Comparison of ENCODE assay signal across 38 cellular contexts in the genomic region with DNA sequence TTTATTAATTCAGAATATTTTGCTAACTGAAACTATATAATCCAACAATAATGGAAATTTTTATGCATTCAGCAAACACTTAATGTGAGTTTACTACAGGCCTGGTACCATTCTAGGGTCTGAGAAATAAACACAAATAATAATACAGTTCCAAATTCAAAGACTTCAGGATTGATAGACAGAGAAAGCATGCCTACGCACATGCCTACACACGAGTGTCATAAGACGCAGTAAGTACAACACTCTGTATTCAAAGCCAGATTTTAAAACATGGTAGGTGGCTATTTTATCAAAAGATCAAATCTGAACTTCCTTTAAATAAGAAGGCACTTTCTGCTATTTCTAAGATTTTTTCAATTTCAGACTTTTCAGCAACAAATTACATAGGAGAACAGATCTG.
"Had no signal": no experiment of that assay in that cellular context is flagged by ENCODE, and none has a peak within 500 bp of the region (broad histone marks: within the 10 kb centered on the region; RNA-seq: fewer than 3 reads in every experiment).

No MANE protein-coding gene starts in this region.

- H3K4me1 Mint-ChIP-seq: activated naive CD4-positive, alpha-beta T cell treated with anti-CD3 and anti-CD28 coated beads, Interleukin-2, amount 10 ng/mL, durations not matched to agents 7 days and 5 days; activated naive CD4-positive, alpha-beta T cell treated with anti-CD3 and anti-CD28 coated beads, Interleukin-2, amount 50 U/mL, for 24 hours; activated naive CD8-positive, alpha-beta T cell treated with anti-CD3 and anti-CD28 coated beads for 36 hours; activated naive CD8-positive, alpha-beta T cell treated with anti-CD3 and anti-CD28 coated beads, Interleukin-2, amount 10 ng/mL, durations not matched to agents 7 days and 5 days; activated naive CD8-positive, alpha-beta T cell treated with anti-CD3 and anti-CD28 coated beads, Interleukin-2, amount 50 U/mL, for 24 hours; activated T-helper 17 cell treated with anti-CD3 and anti-CD28 coated beads, Interleukin-2, amount 50 U/mL, for 72 hours; central memory CD8-positive, alpha-beta T cell had no signal

- DNase-seq: activated effector memory CD4-positive, alpha-beta T cell treated with anti-CD3 and anti-CD28 coated beads, Interleukin-2, amount 50 U/mL, for 16 hours; activated effector memory CD4-positive, alpha-beta T cell treated with Interleukin-2 at 50 U/mL for 16 hours; activated gamma-delta T cell; activated gamma-delta T cell treated with Interleukin-2 at 50 U/mL for 16 hours; activated naive CD4-positive, alpha-beta T cell; activated naive CD4-positive, alpha-beta T cell treated with anti-CD3 and anti-CD28 coated beads for 36 hours; activated naive CD4-positive, alpha-beta T cell treated with anti-CD3 and anti-CD28 coated beads, Interleukin-2, amount 10 ng/mL, durations not matched to agents 7 days and 5 days; activated naive CD4-positive, alpha-beta T cell treated with anti-CD3 and anti-CD28 coated beads, Interleukin-2, amount 50 U/mL, for 16 hours; activated naive CD4-positive, alpha-beta T cell treated with Interleukin-2 at 50 U/mL for 16 hours; activated naive CD8-positive, alpha-beta T cell treated with anti-CD3 and anti-CD28 coated beads for 36 hours; activated naive CD8-positive, alpha-beta T cell treated with anti-CD3 and anti-CD28 coated beads, Interleukin-2, amount 10 ng/mL, durations not matched to agents 7 days and 5 days; activated naive CD8-positive, alpha-beta T cell treated with anti-CD3 and anti-CD28 coated beads, Interleukin-2, amount 50 U/mL, for 24 hours; activated T-cell treated with anti-CD3 and anti-CD28 coated beads, Interleukin-2, amount 50 U/mL, for 1 hour; activated T-cell treated with anti-CD3 and anti-CD28 coated beads, Interleukin-2, amount 50 U/mL, for 24 hours; activated T-cell treated with anti-CD3 and anti-CD28 coated beads, Interleukin-2, amount 50 U/mL, for 48 hours; activated T-cell treated with anti-CD3 and anti-CD28 coated beads, Interleukin-2, amount 50 U/mL, for 72 hours; adrenal gland; amniotic stem cell; amygdala; anterior cingulate cortex; aorta; body of pancreas; brain microvascular endothelial cell; central memory CD4-positive, alpha-beta T cell; cerebellar nuclear complex had no signal

- H3K27me3 Mint-ChIP-seq: activated naive CD4-positive, alpha-beta T cell treated with anti-CD3 and anti-CD28 coated beads, Interleukin-2, amount 10 ng/mL, durations not matched to agents 7 days and 5 days; activated naive CD8-positive, alpha-beta T cell; activated naive CD8-positive, alpha-beta T cell treated with anti-CD3 and anti-CD28 coated beads for 36 hours; activated naive CD8-positive, alpha-beta T cell treated with anti-CD3 and anti-CD28 coated beads, Interleukin-2, amount 10 ng/mL, durations not matched to agents 7 days and 5 days; activated naive CD8-positive, alpha-beta T cell treated with anti-CD3 and anti-CD28 coated beads, Interleukin-2, amount 50 U/mL, for 24 hours; activated T-cell treated with anti-CD3 and anti-CD28 coated beads, Interleukin-2, amount 50 U/mL, for 24 hours; activated T-helper 17 cell treated with anti-CD3 and anti-CD28 coated beads, Interleukin-2, amount 50 U/mL, for 72 hours; brain; central memory CD8-positive, alpha-beta T cell had no signal

- H3K4me3 ChIP-seq: adrenal gland, ascending aorta, body of pancreas, breast epithelium, cardiac muscle cell had no signal

- FAIRE-seq: astrocyte, bronchial epithelial cell had no signal

- H3K36me3 ChIP-seq: adrenal gland, ascending aorta, brain microvascular endothelial cell, breast epithelium, cardiac muscle cell had no signal

- H3K9me3 Mint-ChIP-seq: activated naive CD4-positive, alpha-beta T cell treated with anti-CD3 and anti-CD28 coated beads, Interleukin-2, amount 50 U/mL, for 24 hours; activated naive CD4-positive, alpha-beta T cell treated with anti-CD3 and anti-CD28 coated beads, Interleukin-2, amount 50 U/mL, for 72 hours; activated naive CD8-positive, alpha-beta T cell treated with anti-CD3 and anti-CD28 coated beads for 36 hours; activated naive CD8-positive, alpha-beta T cell treated with anti-CD3 and anti-CD28 coated beads, Interleukin-2, amount 10 ng/mL, durations not matched to agents 7 days and 5 days; activated T-helper 1 cell treated with anti-CD3 and anti-CD28 coated beads, Interleukin-12 subunit alpha, Interleukin-12 subunit beta, Interleukin-2, Interleukin-4 antibody, amounts not matched to agents 30 ng/mL and 10 ng/mL and 1 ng/mL, durations not matched to agents 14 hours and 24 hours and 36 hours; activated T-helper 17 cell treated with anti-CD3 and anti-CD28 coated beads, Interleukin-2, amount 50 U/mL, for 72 hours; activated T-helper 2 cell treated with anti-CD3 and anti-CD28 coated beads, Interferon-gamma antibody, Interleukin-2, Interleukin-4, amounts not matched to agents 10 μg/mL and 5 μg/mL and 100 μg/mL, durations not matched to agents 14 hours and 24 hours and 36 hours; brain had no signal

- H3K36me3 Mint-ChIP-seq: activated naive CD4-positive, alpha-beta T cell treated with anti-CD3 and anti-CD28 coated beads, Interleukin-2, amount 10 ng/mL, durations not matched to agents 7 days and 5 days; activated naive CD4-positive, alpha-beta T cell treated with anti-CD3 and anti-CD28 coated beads, Interleukin-2, amount 50 U/mL, for 24 hours; activated naive CD4-positive, alpha-beta T cell treated with anti-CD3 and anti-CD28 coated beads, Interleukin-2, amount 50 U/mL, for 72 hours; activated naive CD8-positive, alpha-beta T cell; activated naive CD8-positive, alpha-beta T cell treated with anti-CD3 and anti-CD28 coated beads for 36 hours; activated naive CD8-positive, alpha-beta T cell treated with anti-CD3 and anti-CD28 coated beads, Interleukin-2, amount 10 ng/mL, durations not matched to agents 7 days and 5 days; brain had no signal

- H3K4me3 Mint-ChIP-seq: activated naive CD4-positive, alpha-beta T cell treated with anti-CD3 and anti-CD28 coated beads for 36 hours; activated naive CD4-positive, alpha-beta T cell treated with anti-CD3 and anti-CD28 coated beads, Interleukin-2, amount 10 ng/mL, durations not matched to agents 7 days and 5 days; activated naive CD4-positive, alpha-beta T cell treated with anti-CD3 and anti-CD28 coated beads, Interleukin-2, amount 50 U/mL, for 24 hours; activated naive CD8-positive, alpha-beta T cell; activated naive CD8-positive, alpha-beta T cell treated with anti-CD3 and anti-CD28 coated beads for 36 hours; activated naive CD8-positive, alpha-beta T cell treated with anti-CD3 and anti-CD28 coated beads, Interleukin-2, amount 10 ng/mL, durations not matched to agents 7 days and 5 days; activated naive CD8-positive, alpha-beta T cell treated with anti-CD3 and anti-CD28 coated beads, Interleukin-2, amount 50 U/mL, for 24 hours; activated T-cell treated with anti-CD3 and anti-CD28 coated beads, Interleukin-2, amount 50 U/mL, for 24 hours; activated T-cell treated with anti-CD3 and anti-CD28 coated beads, Interleukin-2, amount 50 U/mL, for 72 hours; activated T-helper 1 cell treated with anti-CD3 and anti-CD28 coated beads, Interleukin-12 subunit alpha, Interleukin-12 subunit beta, Interleukin-2, Interleukin-4 antibody, amounts not matched to agents 30 ng/mL and 10 ng/mL and 1 ng/mL, durations not matched to agents 14 hours and 24 hours and 36 hours; activated T-helper 17 cell treated with anti-CD3 and anti-CD28 coated beads, Interleukin-2, amount 50 U/mL, for 72 hours; brain; central memory CD8-positive, alpha-beta T cell had no signal

- ATAC-seq: activated naive CD4-positive, alpha-beta T cell treated with anti-CD3 and anti-CD28 coated beads, Interleukin-2, amount 50 U/mL, for 72 hours; activated naive CD8-positive, alpha-beta T cell treated with anti-CD3 and anti-CD28 coated beads, Interleukin-2, amount 50 U/mL, for 24 hours; activated T-cell treated with anti-CD3 and anti-CD28 coated beads, Interleukin-2, amount 50 U/mL, for 72 hours; activated T-helper 17 cell treated with anti-CD3 and anti-CD28 coated beads, Interleukin-2, amount 50 U/mL, for 72 hours; body of pancreas had no signal

- H3K9me3 ChIP-seq: adrenal gland, ascending aorta, body of pancreas, breast epithelium had no signal

- H3K27ac ChIP-seq: adrenal gland, ascending aorta, body of pancreas, brain microvascular endothelial cell, breast epithelium, cardiac muscle cell had no signal

- H3K4me1 ChIP-seq: adrenal gland, ascending aorta, body of pancreas, breast epithelium had no signal
